In the genomic region with DNA sequence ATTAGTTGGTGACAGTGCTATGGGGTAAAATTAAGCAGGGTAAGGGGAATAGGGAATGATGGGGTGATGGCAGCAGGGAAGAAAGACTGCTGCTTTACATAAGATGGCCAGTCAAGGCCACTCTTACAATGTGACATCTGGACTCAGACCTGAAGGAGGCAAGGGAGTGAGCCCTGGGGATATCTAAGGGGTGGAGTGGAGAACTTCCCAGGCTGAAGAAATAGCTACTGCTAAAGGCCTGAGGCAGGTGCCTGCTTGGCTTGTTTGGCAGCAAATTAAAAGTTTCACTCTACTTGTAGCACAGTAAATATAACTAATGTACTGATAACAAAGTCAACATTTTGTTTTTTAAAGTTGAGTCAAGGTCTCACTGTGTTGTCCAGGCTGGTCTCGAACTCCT, we compare ENCODE assay signal across 26 cellular contexts.
"Had no signal": no experiment of that assay in that cellular context is flagged by ENCODE, and none has a peak within 500 bp of the region (broad histone marks: within the 10 kb centered on the region; RNA-seq: fewer than 3 reads in every experiment).

No MANE protein-coding gene starts in this region.

- ATAC-seq: activated CD4-positive, alpha-beta T cell treated with anti-CD3 and anti-CD28 coated beads for 36 hours; activated CD8-positive, alpha-beta T cell treated with anti-CD3 and anti-CD28 coated beads, Interleukin-2, amount 10 ng/mL, durations not matched to agents 7 days and 5 days; activated T-cell treated with anti-CD3 and anti-CD28 coated beads, Interleukin-2, amount 50 U/mL, for 4 hours; activated T-helper 17 cell treated with anti-CD3 and anti-CD28 coated beads, Interleukin-2, amount 50 U/mL, for 72 hours; foreskin keratinocyte; gastrocnemius medialis; heart left ventricle had no signal

- H3K27ac ChIP-seq: brain microvascular endothelial cell, esophagus muscularis mucosa, foreskin keratinocyte, gastrocnemius medialis, heart left ventricle had no signal

- H3K4me3 Mint-ChIP-seq: activated CD4-positive, alpha-beta memory T cell treated with anti-CD3 and anti-CD28 coated beads for 36 hours; activated CD4-positive, alpha-beta T cell treated with anti-CD3 and anti-CD28 coated beads for 36 hours; activated CD4-positive, alpha-beta T cell treated with anti-CD3 and anti-CD28 coated beads, Interleukin-2, amount 10 ng/mL, durations not matched to agents 24 days and 14 days; activated CD8-positive, alpha-beta T cell treated with anti-CD3 and anti-CD28 coated beads, Interleukin-2, amount 10 ng/mL, durations not matched to agents 7 days and 5 days; activated naive CD8-positive, alpha-beta T cell; activated T-cell treated with anti-CD3 and anti-CD28 coated beads, Interleukin-2, amount 50 U/mL, for 4 hours; activated T-helper 17 cell treated with anti-CD3 and anti-CD28 coated beads, Interleukin-2, amount 50 U/mL, for 72 hours had no signal

- H3K9me3 Mint-ChIP-seq: activated CD4-positive, alpha-beta memory T cell treated with anti-CD3 and anti-CD28 coated beads for 36 hours; activated CD4-positive, alpha-beta T cell treated with anti-CD3 and anti-CD28 coated beads, Interleukin-2, amount 10 ng/mL, durations not matched to agents 24 days and 14 days; activated T-cell treated with anti-CD3 and anti-CD28 coated beads, Interleukin-2, amount 50 U/mL, for 4 hours; activated T-helper 17 cell treated with anti-CD3 and anti-CD28 coated beads, Interleukin-2, amount 50 U/mL, for 72 hours had no signal

- H3K4me3 ChIP-seq: esophagus muscularis mucosa, gastrocnemius medialis, heart left ventricle had no signal

- H3K4me1 Mint-ChIP-seq: activated CD4-positive, alpha-beta T cell treated with anti-CD3 and anti-CD28 coated beads for 36 hours; activated T-helper 17 cell treated with anti-CD3 and anti-CD28 coated beads, Interleukin-2, amount 50 U/mL, for 72 hours had no signal

- H3K9me3 ChIP-seq: esophagus muscularis mucosa, gastrocnemius medialis, heart left ventricle had no signal

- H3K27me3 Mint-ChIP-seq: activated CD4-positive, alpha-beta memory T cell treated with anti-CD3 and anti-CD28 coated beads for 36 hours; activated CD4-positive, alpha-beta T cell treated with anti-CD3 and anti-CD28 coated beads for 36 hours; activated CD4-positive, alpha-beta T cell treated with anti-CD3 and anti-CD28 coated beads, Interleukin-2, amount 10 ng/mL, durations not matched to agents 24 days and 14 days; activated naive CD8-positive, alpha-beta T cell; activated T-helper 17 cell treated with anti-CD3 and anti-CD28 coated beads, Interleukin-2, amount 50 U/mL, for 72 hours had no signal

- H3K4me1 ChIP-seq: esophagus muscularis mucosa, foreskin keratinocyte, heart left ventricle had no signal

- H3K27ac Mint-ChIP-seq: activated CD4-positive, alpha-beta memory T cell treated with anti-CD3 and anti-CD28 coated beads for 36 hours; activated CD4-positive, alpha-beta T cell treated with anti-CD3 and anti-CD28 coated beads for 36 hours; activated CD4-positive, alpha-beta T cell treated with anti-CD3 and anti-CD28 coated beads, Interleukin-2, amount 10 ng/mL, durations not matched to agents 24 days and 14 days; activated CD8-positive, alpha-beta T cell treated with anti-CD3 and anti-CD28 coated beads, Interleukin-2, amount 10 ng/mL, durations not matched to agents 7 days and 5 days; activated naive CD8-positive, alpha-beta T cell; activated T-helper 17 cell treated with anti-CD3 and anti-CD28 coated beads, Interleukin-2, amount 50 U/mL, for 72 hours had no signal

- DNase-seq: activated CD4-positive, alpha-beta memory T cell treated with anti-CD3 and anti-CD28 coated beads for 36 hours; activated CD4-positive, alpha-beta T cell treated with anti-CD3 and anti-CD28 coated beads for 36 hours; activated CD4-positive, alpha-beta T cell treated with anti-CD3 and anti-CD28 coated beads, Interleukin-2, amount 10 ng/mL, durations not matched to agents 24 days and 14 days; activated CD4-positive, CD25-positive, alpha-beta regulatory T cell; activated CD4-positive, CD25-positive, alpha-beta regulatory T cell treated with anti-CD3 and anti-CD28 coated beads, Interleukin-2, amount 50 U/mL, for 72 hours; activated CD8-positive, alpha-beta T cell treated with anti-CD3 and anti-CD28 coated beads, Interleukin-2, amount 10 ng/mL, durations not matched to agents 7 days and 5 days; activated effector memory CD4-positive, alpha-beta T cell treated with Interleukin-2 at 50 U/mL for 16 hours; activated gamma-delta T cell treated with Interleukin-2 at 50 U/mL for 16 hours; activated naive CD4-positive, alpha-beta T cell treated with anti-CD3 and anti-CD28 coated beads, Interleukin-2, amount 50 U/mL, for 16 hours; activated naive CD4-positive, alpha-beta T cell treated with Interleukin-2 at 50 U/mL for 16 hours; activated T-cell treated with anti-CD3 and anti-CD28 coated beads, Interleukin-2, amount 50 U/mL, for 4 hours; amniotic stem cell; anterior cingulate cortex; brain microvascular endothelial cell; cortex of kidney; dermis blood vessel endothelial cell; effector CD8-positive, alpha-beta T cell; foreskin keratinocyte; gastrocnemius medialis; glutamatergic neuron; heart left ventricle; T-helper 1 cell; T-helper 2 cell had no signal

- H3K27me3 ChIP-seq: brain microvascular endothelial cell, esophagus muscularis mucosa, foreskin keratinocyte, gastrocnemius medialis, heart left ventricle had no signal
